Comparison of ENCODE assay signal across 21 cellular contexts in the genomic region with DNA sequence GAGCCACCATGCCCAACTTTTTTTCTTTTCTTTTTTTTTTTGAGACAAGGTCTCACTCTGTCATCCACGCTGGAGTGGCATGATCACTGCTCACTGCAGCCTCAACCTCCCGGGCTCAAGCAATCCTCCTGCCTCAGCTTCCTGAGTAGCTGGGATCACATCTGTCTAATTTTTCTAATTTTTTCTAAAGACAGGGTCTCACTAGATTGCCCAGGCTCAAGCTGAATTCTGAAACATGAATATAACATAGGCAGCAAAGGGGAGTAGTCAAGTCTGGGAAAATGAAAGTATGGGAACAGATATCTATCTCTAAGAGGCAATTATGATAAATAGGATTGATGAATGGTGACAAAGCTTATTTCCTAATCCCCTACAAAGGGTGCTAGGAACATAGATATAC.
"Had no signal": no experiment of that assay in that cellular context is flagged by ENCODE, and none has a peak within 500 bp of the region (broad histone marks: within the 10 kb centered on the region; RNA-seq: fewer than 3 reads in every experiment).

No MANE protein-coding gene starts in this region.

- H3K9ac ChIP-seq: parathyroid adenoma had no signal

- H2AFZ ChIP-seq: parathyroid adenoma had no signal

- H3K4me3 ChIP-seq: heart left ventricle, left lung, lower lobe of right lung, prostate gland, right lobe of liver, spleen, upper lobe of left lung, uterus had no signal

- H3K4me1 Mint-ChIP-seq: central memory CD8-positive, alpha-beta T cell; naive B cell; nephron had no signal

- H3K27ac ChIP-seq: heart left ventricle, left lung, lower lobe of right lung, parathyroid adenoma, prostate gland, right lobe of liver, spleen, upper lobe of left lung, uterus had no signal

- H3K79me2 ChIP-seq: parathyroid adenoma had no signal

- H3K27me3 Mint-ChIP-seq: central memory CD8-positive, alpha-beta T cell; naive B cell had no signal

- H3K36me3 Mint-ChIP-seq: naive B cell had no signal

- H3K36me3 ChIP-seq: heart left ventricle, left lung, lower lobe of right lung, prostate gland, right lobe of liver, spleen, upper lobe of left lung, uterus had no signal

- H3K4me1 ChIP-seq: heart left ventricle, left lung, lower lobe of right lung, parathyroid adenoma, prostate gland, right lobe of liver, spleen, upper lobe of left lung, uterus had no signal

- H3K27me3 ChIP-seq: heart left ventricle, left lung, right lobe of liver, spleen, upper lobe of left lung, uterus had no signal

- DNase-seq: erythroblast; heart left ventricle; hippocampal formation; left lung; lower lobe of right lung; mesenchymal stem cell; midbrain; naive B cell; occipital lobe; right lobe of liver; spleen; stimulated activated CD4-positive, alpha-beta T cell treated with anti-CD3 and anti-CD28 coated beads, Interleukin-15, amount 100 ng/mL, for 24 hours; stimulated activated CD4-positive, alpha-beta T cell treated with anti-CD3 and anti-CD28 coated beads, Interleukin-1b, Interleukin-23, amount 100 ng/mL, for 48 hours; stimulated activated CD4-positive, alpha-beta T cell treated with anti-CD3 and anti-CD28 coated beads, Interleukin-4, amount 100 ng/mL, for 4 hours; stimulated activated naive CD4-positive, alpha-beta T cell; upper lobe of left lung; uterus had no signal

- H3K9me3 ChIP-seq: heart left ventricle, left lung, lower lobe of right lung, prostate gland, right lobe of liver, spleen, upper lobe of left lung, uterus had no signal

- H3K4me3 Mint-ChIP-seq: central memory CD8-positive, alpha-beta T cell; naive B cell; nephron had no signal

- H3K9me3 Mint-ChIP-seq: central memory CD8-positive, alpha-beta T cell; naive B cell; nephron had no signal

- H3K27ac Mint-ChIP-seq: nephron had no signal
